1 cellular context compared by ENCODE assay signal in the genomic region with DNA sequence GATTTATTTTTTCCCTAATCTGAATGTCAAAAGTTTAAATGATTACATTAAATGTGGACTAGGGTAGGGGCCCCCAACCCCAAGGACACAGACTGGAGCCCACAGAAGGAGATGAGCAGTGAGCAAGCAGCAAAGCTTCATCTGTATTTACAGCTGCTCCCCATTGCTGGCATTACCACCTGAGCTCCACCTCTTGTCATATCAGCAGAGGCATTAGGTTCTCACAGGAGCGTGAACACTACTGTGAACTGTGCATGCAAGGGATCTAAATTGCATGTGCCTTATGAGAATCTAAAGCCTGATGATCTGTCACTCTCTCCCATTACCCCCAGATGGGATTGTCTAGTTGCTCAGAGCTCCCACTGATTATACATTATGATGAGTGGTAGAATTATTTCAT.
TF ChIP-seq lines count a peak whose summit lies in the region.

No MANE protein-coding gene starts in this region.

TF ChIP-seq in GM23338, 12 proteins besides CTCF, POLR2A, EP300 and RAD21:
- TF ChIP-seq, protein P1, sequence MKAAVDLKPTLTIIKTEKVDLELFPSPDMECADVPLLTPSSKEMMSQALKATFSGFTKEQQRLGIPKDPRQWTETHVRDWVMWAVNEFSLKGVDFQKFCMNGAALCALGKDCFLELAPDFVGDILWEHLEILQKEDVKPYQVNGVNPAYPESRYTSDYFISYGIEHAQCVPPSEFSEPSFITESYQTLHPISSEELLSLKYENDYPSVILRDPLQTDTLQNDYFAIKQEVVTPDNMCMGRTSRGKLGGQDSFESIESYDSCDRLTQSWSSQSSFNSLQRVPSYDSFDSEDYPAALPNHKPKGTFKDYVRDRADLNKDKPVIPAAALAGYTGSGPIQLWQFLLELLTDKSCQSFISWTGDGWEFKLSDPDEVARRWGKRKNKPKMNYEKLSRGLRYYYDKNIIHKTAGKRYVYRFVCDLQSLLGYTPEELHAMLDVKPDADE (IDR thresholded peaks at IDR 0.05), result no peak
- no peak for TF ChIP-seq POLR2AphosphoS5 (IDR thresholded peaks at IDR 0.05; ENCODE audit: low read depth)
- TF ChIP-seq, protein P2, sequence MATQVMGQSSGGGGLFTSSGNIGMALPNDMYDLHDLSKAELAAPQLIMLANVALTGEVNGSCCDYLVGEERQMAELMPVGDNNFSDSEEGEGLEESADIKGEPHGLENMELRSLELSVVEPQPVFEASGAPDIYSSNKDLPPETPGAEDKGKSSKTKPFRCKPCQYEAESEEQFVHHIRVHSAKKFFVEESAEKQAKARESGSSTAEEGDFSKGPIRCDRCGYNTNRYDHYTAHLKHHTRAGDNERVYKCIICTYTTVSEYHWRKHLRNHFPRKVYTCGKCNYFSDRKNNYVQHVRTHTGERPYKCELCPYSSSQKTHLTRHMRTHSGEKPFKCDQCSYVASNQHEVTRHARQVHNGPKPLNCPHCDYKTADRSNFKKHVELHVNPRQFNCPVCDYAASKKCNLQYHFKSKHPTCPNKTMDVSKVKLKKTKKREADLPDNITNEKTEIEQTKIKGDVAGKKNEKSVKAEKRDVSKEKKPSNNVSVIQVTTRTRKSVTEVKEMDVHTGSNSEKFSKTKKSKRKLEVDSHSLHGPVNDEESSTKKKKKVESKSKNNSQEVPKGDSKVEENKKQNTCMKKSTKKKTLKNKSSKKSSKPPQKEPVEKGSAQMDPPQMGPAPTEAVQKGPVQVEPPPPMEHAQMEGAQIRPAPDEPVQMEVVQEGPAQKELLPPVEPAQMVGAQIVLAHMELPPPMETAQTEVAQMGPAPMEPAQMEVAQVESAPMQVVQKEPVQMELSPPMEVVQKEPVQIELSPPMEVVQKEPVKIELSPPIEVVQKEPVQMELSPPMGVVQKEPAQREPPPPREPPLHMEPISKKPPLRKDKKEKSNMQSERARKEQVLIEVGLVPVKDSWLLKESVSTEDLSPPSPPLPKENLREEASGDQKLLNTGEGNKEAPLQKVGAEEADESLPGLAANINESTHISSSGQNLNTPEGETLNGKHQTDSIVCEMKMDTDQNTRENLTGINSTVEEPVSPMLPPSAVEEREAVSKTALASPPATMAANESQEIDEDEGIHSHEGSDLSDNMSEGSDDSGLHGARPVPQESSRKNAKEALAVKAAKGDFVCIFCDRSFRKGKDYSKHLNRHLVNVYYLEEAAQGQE (IDR thresholded peaks at IDR 0.05; ENCODE audit: unreplicated experiment), result no peak
- no peak for TF ChIP-seq ZNF331 (CRISPR knock-in tag; IDR thresholded peaks at IDR 0.05; ENCODE audit: low read depth)
- TF ChIP-seq EZH2phosphoT487 (IDR thresholded peaks at IDR 0.05; ENCODE audit: unreplicated experiment), result no peak
- TF ChIP-seq CREB1 (CRISPR knock-in tag; IDR thresholded peaks at IDR 0.05; ENCODE audit: low read depth), result no peak
- TF ChIP-seq STAT1 (IDR thresholded peaks at IDR 0.05; ENCODE audit: unreplicated experiment), result no peak
- no peak for TF ChIP-seq EZH2 (IDR thresholded peaks at IDR 0.05; ENCODE audit: low read depth, unreplicated experiment)
